9 cellular contexts compared by ENCODE assay signal in the genomic region with DNA sequence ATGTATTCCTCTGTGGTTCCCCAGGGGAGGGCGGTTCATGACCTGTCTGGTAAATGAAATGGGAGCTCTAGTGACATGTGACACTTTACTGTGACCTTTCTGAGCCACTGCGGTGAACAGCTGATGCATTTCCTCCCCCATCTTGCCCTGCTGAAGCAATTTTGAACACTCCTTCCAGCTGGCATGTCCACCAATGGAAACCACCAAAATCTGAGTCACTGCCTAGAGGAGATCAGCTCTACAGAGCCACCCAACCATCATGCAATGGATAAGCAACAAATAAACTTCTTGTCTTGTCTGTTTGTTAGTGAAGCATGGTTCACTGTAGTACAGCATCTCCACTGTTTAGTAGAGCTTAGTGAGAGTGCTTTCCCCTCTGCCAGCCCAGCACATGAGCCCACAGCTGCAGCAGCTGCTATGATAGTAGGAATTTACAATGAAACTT.
DNase-seq lines count a peak whose midpoint lies in the region; FAIRE-seq and TF ChIP-seq lines count a peak whose summit lies in the region.
"Had no signal": no experiment of that assay in that cellular context is flagged by ENCODE, and none has a peak within 500 bp of the region (broad histone marks: within the 10 kb centered on the region; RNA-seq: fewer than 3 reads in every experiment).

No MANE protein-coding gene starts in this region.

- no peaks in the 10 kb centered on the region for H3K4me1 ChIP-seq in PC-9 (replicated peaks; ENCODE audit: insufficient read depth)
- H3K4me1 ChIP-seq: esophagus squamous epithelium had no signal

- FAIRE-seq in D721Med (lab: Jason Lieb, UNC) = no peak

- H3K9me2 ChIP-seq in PC-9 (ENCODE audit: insufficient read depth) = no peaks in the 10 kb centered on the region

- TF ChIP-seq CTCF in NB4 (IDR thresholded peaks at IDR 0.05; ENCODE audit: low read depth, low read length) (no peak), fibroblast of pulmonary artery (IDR thresholded peaks at IDR 0.05; ENCODE audit: low read length, missing control alignments) (no peak), D721Med (IDR thresholded peaks at IDR 0.05; ENCODE audit: insufficient read depth, missing control alignments) (no peak), PC-9 (conservative IDR thresholded peaks at IDR 0.05) (no peak)

- intact Hi-C loops in PC-9 (cut with micrococcal nuclease; ENCODE audit: unreplicated experiment) = no loop called here

- TF ChIP-seq POLR2A in NB4 (IDR thresholded peaks at IDR 0.05; ENCODE audit: extremely low read depth, insufficient read length) = no peak

- H3F3A ChIP-seq in PC-9 (ENCODE audit: insufficient read depth, low read depth) = no peaks in the 10 kb centered on the region

- no peaks in the 10 kb centered on the region for H3K9me3 ChIP-seq in PC-9 (ENCODE audit: insufficient read depth, low read depth)
- H3K9me3 ChIP-seq: esophagus squamous epithelium had no signal

- POLR2A ChIA-PET in PC-9 (lab: Charles Lee; ENCODE audit: unreplicated experiment) = no interaction called here

- BruUV-seq in PC-9 (replicated peaks; lab: Mats Ljungman, UMichigan) = no TSS peak

- no peak overlapping the region for H3K4me2 ChIP-seq in PC-9

- no peaks in the 10 kb centered on the region for H3K36me3 ChIP-seq in PC-9 (ENCODE audit: low read depth)
- H3K36me3 ChIP-seq: esophagus squamous epithelium had no signal

- no peaks in the 10 kb centered on the region for H3K79me2 ChIP-seq in PC-9 (ENCODE audit: low read depth)

- no peak overlapping the region for H2AFZ ChIP-seq in PC-9

- no peaks in the 10 kb centered on the region for H3K27me3 ChIP-seq in PC-9 (ENCODE audit: insufficient read depth, low read depth)
- H3K27me3 ChIP-seq: esophagus squamous epithelium had no signal

- H4K20me1 ChIP-seq in PC-9 (ENCODE audit: insufficient read depth) = no peaks in the 10 kb centered on the region

- DNase-seq in ELR (ENCODE audit: low read depth) (peak; percentile 82), NB4 (ENCODE audit: low read depth) (peak; percentile 27), fibroblast of pulmonary artery (ENCODE audit: low read depth) (peak; percentile 62), putamen (ENCODE audit: low spot score) (peak; percentile 45), D721Med (ENCODE audit: insufficient read length, low spot score) (no peak), cerebellum (ENCODE audit: low spot score) (no peak), PC-9 (no peak)
- DNase-seq in activated CD4-positive, alpha-beta T cell treated with anti-CD3 and anti-CD28 coated beads, Interleukin-2, amount 50 U/mL, for 4 hours = no peak
- DNase-seq: esophagus squamous epithelium had no signal

- H3K4me3 ChIP-seq in NB4 (ENCODE audit: low read depth, low read length) (no peak overlapping the region), fibroblast of pulmonary artery (replicated peaks; ENCODE audit: low read depth, low read length) (no peak overlapping the region), PC-9 (no peak overlapping the region)
- H3K4me3 ChIP-seq: esophagus squamous epithelium had no signal

- no peak overlapping the region for H3K27ac ChIP-seq in PC-9
- H3K27ac ChIP-seq: esophagus squamous epithelium had no signal

- CTCF ChIA-PET in PC-9 (lab: Charles Lee) = no interaction called here

Comparison
In these comparisons a context has a peak if more than half of its experiments do, and no peak if none do; other contexts are left out.
1. DNase-seq: peak in ELR (single experiment), NB4 (single experiment), fibroblast of pulmonary artery (single experiment) and putamen (single experiment); none in D721Med (single experiment), activated CD4-positive, alpha-beta T cell treated with anti-CD3 and anti-CD28 coated beads, Interleukin-2, amount 50 U/mL, for 4 hours (0 of 2), cerebellum (single experiment) and PC-9 (0 of 2).